In the genomic region with DNA sequence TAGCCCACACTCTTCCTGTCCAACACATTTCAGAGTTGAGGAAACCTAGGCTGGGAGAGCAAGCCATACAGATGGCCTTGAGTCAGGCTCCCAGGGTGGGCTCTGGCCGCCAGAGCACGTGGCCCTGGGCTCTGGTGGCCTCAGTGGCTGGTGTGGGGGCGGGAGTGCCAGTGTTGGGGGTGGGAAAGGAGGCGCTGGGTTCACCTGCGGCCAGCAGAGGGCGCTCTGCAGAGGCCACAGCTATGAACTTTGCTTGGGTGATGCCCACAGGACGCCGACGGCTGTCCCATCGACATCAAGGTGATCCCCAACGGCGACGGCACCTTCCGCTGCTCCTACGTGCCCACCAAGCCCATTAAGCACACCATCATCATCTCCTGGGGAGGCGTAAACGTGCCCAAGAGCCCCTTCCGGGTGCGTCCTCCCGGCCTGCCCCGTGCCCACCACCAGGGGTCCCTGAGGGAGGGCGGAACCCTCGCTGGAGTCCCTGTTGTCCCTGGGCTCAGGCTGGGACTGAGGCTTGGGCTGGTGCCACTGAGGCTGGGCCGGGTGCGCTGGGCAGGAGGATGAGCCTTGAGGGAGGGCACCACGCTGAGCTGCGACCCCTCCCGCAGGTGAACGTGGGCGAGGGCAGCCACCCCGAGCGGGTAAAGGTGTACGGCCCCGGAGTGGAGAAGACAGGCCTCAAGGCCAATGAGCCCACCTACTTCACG, we compare ENCODE assay signal across 1 cellular context.
TF ChIP-seq lines count a peak whose summit lies in the region.

No MANE protein-coding gene starts in this region.

TF ChIP-seq in K562, 482 proteins besides CTCF, POLR2A, EP300 and RAD21 (continued from another document and continues in another):
- TF ChIP-seq, protein P1, sequence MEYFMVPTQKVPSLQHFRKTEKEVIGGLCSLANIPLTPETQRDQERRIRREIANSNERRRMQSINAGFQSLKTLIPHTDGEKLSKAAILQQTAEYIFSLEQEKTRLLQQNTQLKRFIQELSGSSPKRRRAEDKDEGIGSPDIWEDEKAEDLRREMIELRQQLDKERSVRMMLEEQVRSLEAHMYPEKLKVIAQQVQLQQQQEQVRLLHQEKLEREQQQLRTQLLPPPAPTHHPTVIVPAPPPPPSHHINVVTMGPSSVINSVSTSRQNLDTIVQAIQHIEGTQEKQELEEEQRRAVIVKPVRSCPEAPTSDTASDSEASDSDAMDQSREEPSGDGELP (CRISPR knock-in tag; IDR thresholded peaks at IDR 0.05; ENCODE audit: borderline replicate concordance): no peak; the same call in none of the 2 replicates
- TF ChIP-seq SMARCA4 (IDR thresholded peaks at IDR 0.05) (no peak), XRCC5 (IDR thresholded peaks at IDR 0.05; ENCODE audit: low read depth, low read length) (no peak), CBFB (CRISPR knock-in tag; IDR thresholded peaks at IDR 0.05) (no peak), SRSF3 (IDR thresholded peaks at IDR 0.05; ENCODE audit: insufficient read depth, low read length) (no peak), CREB1 (IDR thresholded peaks at IDR 0.05) (no peak), CREB1 (CRISPR knock-in tag; IDR thresholded peaks at IDR 0.05) (no peak), FOXP1 (CRISPR knock-in tag; IDR thresholded peaks at IDR 0.05) (0 out of 2 replicates have a peak, but pooled peaks have one; percentile 18), MED1 (CRISPR knock-in tag; IDR thresholded peaks at IDR 0.05; ENCODE audit: borderline replicate concordance) (no peak), ZNF217 (CRISPR knock-in tag; IDR thresholded peaks at IDR 0.05) (no peak), ZFX (CRISPR knock-in tag; IDR thresholded peaks at IDR 0.05) (no peak), HMG20B (CRISPR knock-in tag; IDR thresholded peaks at IDR 0.05) (no peak), TGIF2 (CRISPR knock-in tag; IDR thresholded peaks at IDR 0.05) (no peak; the same call in 1 of the 2 replicates), CBX2 (IDR thresholded peaks at IDR 0.05; ENCODE audit: insufficient read depth, low read length, poor library complexity, severe bottlenecking) (no peak), ERF (CRISPR knock-in tag; IDR thresholded peaks at IDR 0.05) (no peak), EGR1 (conservative IDR thresholded peaks at IDR 0.05) (peak; percentile 96), JUND (IDR thresholded peaks at IDR 0.05; ENCODE audit: borderline replicate concordance, low read depth, low read length) (no peak), JUND (tag; IDR thresholded peaks at IDR 0.05; ENCODE audit: borderline replicate concordance, low read depth, low read length) (no peak), SRF (CRISPR knock-in tag; IDR thresholded peaks at IDR 0.05) (no peak), HOXB6 (CRISPR knock-in tag; IDR thresholded peaks at IDR 0.05; ENCODE audit: borderline replicate concordance) (no peak), BRCA1 (IDR thresholded peaks at IDR 0.05) (no peak), BRCA1 (CRISPR knock-in tag; IDR thresholded peaks at IDR 0.05) (no peak)
- TF ChIP-seq, protein P2, sequence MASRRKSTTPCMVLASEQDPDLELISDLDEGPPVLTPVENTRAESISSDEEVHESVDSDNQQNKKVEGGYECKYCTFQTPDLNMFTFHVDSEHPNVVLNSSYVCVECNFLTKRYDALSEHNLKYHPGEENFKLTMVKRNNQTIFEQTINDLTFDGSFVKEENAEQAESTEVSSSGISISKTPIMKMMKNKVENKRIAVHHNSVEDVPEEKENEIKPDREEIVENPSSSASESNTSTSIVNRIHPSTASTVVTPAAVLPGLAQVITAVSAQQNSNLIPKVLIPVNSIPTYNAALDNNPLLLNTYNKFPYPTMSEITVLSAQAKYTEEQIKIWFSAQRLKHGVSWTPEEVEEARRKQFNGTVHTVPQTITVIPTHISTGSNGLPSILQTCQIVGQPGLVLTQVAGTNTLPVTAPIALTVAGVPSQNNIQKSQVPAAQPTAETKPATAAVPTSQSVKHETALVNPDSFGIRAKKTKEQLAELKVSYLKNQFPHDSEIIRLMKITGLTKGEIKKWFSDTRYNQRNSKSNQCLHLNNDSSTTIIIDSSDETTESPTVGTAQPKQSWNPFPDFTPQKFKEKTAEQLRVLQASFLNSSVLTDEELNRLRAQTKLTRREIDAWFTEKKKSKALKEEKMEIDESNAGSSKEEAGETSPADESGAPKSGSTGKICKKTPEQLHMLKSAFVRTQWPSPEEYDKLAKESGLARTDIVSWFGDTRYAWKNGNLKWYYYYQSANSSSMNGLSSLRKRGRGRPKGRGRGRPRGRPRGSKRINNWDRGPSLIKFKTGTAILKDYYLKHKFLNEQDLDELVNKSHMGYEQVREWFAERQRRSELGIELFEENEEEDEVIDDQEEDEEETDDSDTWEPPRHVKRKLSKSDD (conservative IDR thresholded peaks at IDR 0.05; ENCODE audit: low read length): no peak
- TF ChIP-seq, protein P3, sequence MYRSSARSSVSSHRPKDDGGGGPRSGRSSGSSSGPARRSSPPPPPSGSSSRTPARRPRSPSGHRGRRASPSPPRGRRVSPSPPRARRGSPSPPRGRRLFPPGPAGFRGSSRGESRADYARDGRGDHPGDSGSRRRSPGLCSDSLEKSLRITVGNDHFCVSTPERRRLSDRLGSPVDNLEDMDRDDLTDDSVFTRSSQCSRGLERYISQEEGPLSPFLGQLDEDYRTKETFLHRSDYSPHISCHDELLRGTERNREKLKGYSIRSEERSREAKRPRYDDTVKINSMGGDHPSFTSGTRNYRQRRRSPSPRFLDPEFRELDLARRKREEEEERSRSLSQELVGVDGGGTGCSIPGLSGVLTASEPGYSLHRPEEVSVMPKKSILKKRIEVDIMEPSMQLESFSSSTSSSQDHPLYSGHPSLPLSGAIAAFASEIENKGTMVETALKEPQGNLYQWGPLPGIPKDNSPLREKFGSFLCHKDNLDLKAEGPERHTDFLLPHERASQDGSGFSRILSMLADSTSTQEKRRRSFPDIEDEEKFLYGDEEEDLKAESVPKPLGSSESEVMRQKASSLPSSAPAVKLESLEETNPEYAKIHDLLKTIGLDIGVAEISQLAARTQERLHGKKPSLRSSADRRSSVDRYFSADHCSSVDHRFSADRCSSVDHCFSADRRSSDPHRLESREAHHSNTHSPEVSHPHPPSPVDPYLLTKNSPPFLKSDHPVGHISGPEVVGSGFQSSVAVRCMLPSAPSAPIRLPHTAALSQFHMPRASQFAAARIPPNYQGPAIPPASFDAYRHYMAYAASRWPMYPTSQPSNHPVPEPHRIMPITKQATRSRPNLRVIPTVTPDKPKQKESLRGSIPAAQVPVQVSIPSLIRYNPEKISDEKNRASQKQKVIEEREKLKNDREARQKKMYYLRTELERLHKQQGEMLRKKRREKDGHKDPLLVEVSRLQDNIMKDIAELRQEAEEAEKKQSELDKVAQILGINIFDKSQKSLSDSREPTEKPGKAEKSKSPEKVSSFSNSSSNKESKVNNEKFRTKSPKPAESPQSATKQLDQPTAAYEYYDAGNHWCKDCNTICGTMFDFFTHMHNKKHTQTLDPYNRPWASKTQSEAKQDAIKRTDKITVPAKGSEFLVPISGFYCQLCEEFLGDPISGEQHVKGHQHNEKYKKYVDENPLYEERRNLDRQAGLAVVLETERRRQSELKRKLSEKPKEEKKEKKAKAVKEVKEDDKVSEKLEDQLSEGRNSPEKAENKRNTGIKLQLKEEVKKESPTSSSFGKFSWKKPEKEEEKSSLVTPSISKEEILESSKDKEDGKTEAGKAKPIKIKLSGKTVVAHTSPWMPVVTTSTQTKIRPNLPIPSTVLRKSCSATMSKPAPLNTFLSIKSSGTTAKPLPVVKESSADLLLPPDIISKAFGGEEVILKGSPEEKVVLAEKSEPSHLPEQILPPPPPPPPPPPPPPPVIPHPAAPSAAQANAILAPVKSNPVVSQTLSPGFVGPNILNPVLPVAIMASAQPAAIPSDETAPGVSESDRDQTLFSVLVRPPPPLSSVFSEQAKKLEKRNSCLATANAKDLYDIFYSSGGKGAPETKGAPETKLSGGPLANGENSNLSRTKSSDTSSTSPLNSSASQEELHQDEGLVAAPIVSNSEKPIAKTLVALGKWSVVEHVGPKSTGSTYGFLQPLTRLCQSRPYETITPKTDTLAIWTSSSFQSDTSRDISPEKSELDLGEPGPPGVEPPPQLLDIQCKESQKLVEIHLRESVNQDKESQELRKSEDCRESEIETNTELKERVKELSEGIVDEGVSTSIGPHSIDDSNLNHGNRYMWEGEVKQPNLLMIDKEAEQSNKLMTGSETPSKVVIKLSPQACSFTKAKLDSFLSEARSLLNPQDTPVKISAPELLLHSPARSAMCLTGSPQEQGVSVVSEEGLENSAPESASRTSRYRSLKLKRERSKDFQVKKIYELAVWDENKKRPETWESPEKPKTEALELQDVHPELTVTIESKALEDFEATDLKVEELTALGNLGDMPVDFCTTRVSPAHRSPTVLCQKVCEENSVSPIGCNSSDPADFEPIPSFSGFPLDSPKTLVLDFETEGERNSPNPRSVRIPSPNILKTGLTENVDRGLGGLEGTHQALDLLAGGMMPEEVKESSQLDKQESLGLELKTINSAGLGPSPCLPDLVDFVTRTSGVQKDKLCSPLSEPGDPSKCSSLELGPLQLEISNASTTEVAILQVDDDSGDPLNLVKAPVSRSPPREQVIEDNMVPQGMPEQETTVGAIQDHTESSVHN (IDR thresholded peaks at IDR 0.05; ENCODE audit: borderline replicate concordance in 1 of 2, low read depth in 1 of 2): no peak
- TF ChIP-seq, protein P4, sequence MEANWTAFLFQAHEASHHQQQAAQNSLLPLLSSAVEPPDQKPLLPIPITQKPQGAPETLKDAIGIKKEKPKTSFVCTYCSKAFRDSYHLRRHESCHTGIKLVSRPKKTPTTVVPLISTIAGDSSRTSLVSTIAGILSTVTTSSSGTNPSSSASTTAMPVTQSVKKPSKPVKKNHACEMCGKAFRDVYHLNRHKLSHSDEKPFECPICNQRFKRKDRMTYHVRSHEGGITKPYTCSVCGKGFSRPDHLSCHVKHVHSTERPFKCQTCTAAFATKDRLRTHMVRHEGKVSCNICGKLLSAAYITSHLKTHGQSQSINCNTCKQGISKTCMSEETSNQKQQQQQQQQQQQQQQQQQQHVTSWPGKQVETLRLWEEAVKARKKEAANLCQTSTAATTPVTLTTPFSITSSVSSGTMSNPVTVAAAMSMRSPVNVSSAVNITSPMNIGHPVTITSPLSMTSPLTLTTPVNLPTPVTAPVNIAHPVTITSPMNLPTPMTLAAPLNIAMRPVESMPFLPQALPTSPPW (CRISPR knock-in tag; IDR thresholded peaks at IDR 0.05): peak; percentile 62
- TF ChIP-seq, protein P5, sequence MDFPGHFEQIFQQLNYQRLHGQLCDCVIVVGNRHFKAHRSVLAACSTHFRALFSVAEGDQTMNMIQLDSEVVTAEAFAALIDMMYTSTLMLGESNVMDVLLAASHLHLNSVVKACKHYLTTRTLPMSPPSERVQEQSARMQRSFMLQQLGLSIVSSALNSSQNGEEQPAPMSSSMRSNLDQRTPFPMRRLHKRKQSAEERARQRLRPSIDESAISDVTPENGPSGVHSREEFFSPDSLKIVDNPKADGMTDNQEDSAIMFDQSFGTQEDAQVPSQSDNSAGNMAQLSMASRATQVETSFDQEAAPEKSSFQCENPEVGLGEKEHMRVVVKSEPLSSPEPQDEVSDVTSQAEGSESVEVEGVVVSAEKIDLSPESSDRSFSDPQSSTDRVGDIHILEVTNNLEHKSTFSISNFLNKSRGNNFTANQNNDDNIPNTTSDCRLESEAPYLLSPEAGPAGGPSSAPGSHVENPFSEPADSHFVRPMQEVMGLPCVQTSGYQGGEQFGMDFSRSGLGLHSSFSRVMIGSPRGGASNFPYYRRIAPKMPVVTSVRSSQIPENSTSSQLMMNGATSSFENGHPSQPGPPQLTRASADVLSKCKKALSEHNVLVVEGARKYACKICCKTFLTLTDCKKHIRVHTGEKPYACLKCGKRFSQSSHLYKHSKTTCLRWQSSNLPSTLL (IDR thresholded peaks at IDR 0.05): no peak
- TF ChIP-seq, protein P6, sequence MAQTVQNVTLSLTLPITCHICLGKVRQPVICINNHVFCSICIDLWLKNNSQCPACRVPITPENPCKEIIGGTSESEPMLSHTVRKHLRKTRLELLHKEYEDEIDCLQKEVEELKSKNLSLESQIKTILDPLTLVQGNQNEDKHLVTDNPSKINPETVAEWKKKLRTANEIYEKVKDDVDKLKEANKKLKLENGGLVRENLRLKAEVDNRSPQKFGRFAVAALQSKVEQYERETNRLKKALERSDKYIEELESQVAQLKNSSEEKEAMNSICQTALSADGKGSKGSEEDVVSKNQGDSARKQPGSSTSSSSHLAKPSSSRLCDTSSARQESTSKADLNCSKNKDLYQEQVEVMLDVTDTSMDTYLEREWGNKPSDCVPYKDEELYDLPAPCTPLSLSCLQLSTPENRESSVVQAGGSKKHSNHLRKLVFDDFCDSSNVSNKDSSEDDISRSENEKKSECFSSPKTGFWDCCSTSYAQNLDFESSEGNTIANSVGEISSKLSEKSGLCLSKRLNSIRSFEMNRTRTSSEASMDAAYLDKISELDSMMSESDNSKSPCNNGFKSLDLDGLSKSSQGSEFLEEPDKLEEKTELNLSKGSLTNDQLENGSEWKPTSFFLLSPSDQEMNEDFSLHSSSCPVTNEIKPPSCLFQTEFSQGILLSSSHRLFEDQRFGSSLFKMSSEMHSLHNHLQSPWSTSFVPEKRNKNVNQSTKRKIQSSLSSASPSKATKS (CRISPR knock-in tag; IDR thresholded peaks at IDR 0.05): no peak
- TF ChIP-seq, protein P7, sequence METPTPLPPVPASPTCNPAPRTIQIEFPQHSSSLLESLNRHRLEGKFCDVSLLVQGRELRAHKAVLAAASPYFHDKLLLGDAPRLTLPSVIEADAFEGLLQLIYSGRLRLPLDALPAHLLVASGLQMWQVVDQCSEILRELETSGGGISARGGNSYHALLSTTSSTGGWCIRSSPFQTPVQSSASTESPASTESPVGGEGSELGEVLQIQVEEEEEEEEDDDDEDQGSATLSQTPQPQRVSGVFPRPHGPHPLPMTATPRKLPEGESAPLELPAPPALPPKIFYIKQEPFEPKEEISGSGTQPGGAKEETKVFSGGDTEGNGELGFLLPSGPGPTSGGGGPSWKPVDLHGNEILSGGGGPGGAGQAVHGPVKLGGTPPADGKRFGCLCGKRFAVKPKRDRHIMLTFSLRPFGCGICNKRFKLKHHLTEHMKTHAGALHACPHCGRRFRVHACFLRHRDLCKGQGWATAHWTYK (CRISPR knock-in tag; IDR thresholded peaks at IDR 0.05): peak; percentile 97
- TF ChIP-seq, protein P8, sequence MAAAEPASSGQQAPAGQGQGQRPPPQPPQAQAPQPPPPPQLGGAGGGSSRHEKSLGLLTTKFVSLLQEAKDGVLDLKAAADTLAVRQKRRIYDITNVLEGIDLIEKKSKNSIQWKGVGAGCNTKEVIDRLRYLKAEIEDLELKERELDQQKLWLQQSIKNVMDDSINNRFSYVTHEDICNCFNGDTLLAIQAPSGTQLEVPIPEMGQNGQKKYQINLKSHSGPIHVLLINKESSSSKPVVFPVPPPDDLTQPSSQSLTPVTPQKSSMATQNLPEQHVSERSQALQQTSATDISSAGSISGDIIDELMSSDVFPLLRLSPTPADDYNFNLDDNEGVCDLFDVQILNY (CRISPR knock-in tag; IDR thresholded peaks at IDR 0.05): no peak
